In genomic region chr1:170424346-170424745, GRCh38 we compare ENCODE assay signal across 28 cellular contexts.
"Had no signal": no experiment of that assay in that cellular context is flagged by ENCODE, and none has a peak within 500 bp of the region (broad histone marks: within the 10 kb centered on the region; RNA-seq: fewer than 3 reads in every experiment).

No MANE protein-coding gene starts in this region.

- H3K4me1 ChIP-seq: breast epithelium, colonic mucosa, esophagus squamous epithelium, lower lobe of right lung, right lobe of liver, upper lobe of left lung had no signal

- H3K4me3 ChIP-seq: breast epithelium, colonic mucosa, esophagus squamous epithelium, hepatocyte, lower lobe of right lung, right lobe of liver, smooth muscle cell, upper lobe of left lung had no signal

- H3K4me2 ChIP-seq: hepatocyte, smooth muscle cell had no signal

- H3K27ac ChIP-seq: breast epithelium, colonic mucosa, esophagus squamous epithelium, hepatocyte, lower lobe of right lung, right lobe of liver, upper lobe of left lung had no signal

- H3K4me3 Mint-ChIP-seq: activated naive CD8-positive, alpha-beta T cell treated with anti-CD3 and anti-CD28 coated beads for 36 hours; activated T-cell treated with anti-CD3 and anti-CD28 coated beads, Interleukin-2, amount 50 U/mL, for 4 hours; central memory CD8-positive, alpha-beta T cell; immature natural killer cell; naive thymus-derived CD4-positive, alpha-beta T cell; neural crest cell; WTC11 had no signal

- H3K27ac Mint-ChIP-seq: activated naive CD8-positive, alpha-beta T cell treated with anti-CD3 and anti-CD28 coated beads for 36 hours; activated T-helper 2 cell treated with anti-CD3 and anti-CD28 coated beads, Interferon-gamma antibody, Interleukin-2, Interleukin-4, amounts not matched to agents 10 μg/mL and 5 μg/mL and 100 μg/mL, durations not matched to agents 14 hours and 24 hours and 36 hours; immature natural killer cell; naive thymus-derived CD4-positive, alpha-beta T cell; WTC11 had no signal

- H3K4me1 Mint-ChIP-seq: activated naive CD8-positive, alpha-beta T cell treated with anti-CD3 and anti-CD28 coated beads for 36 hours; central memory CD8-positive, alpha-beta T cell; immature natural killer cell; naive thymus-derived CD4-positive, alpha-beta T cell; neural crest cell had no signal

- H3K36me3 Mint-ChIP-seq: activated naive CD8-positive, alpha-beta T cell treated with anti-CD3 and anti-CD28 coated beads for 36 hours; immature natural killer cell; naive thymus-derived CD4-positive, alpha-beta T cell; WTC11 had no signal

- H3K36me3 ChIP-seq: breast epithelium, colonic mucosa, esophagus squamous epithelium, lower lobe of right lung, right lobe of liver, upper lobe of left lung had no signal

- H3K27me3 ChIP-seq: breast epithelium, colonic mucosa, esophagus squamous epithelium, hepatocyte, right lobe of liver, upper lobe of left lung had no signal

- DNase-seq: activated CD4-positive, alpha-beta T cell treated with anti-CD3 and anti-CD28 coated beads, Interleukin-2, amount 50 U/mL, for 4 hours; activated CD8-positive, alpha-beta memory T cell treated with anti-CD3 and anti-CD28 coated beads, Interleukin-2, amount 50 U/mL, for 48 hours; activated naive CD4-positive, alpha-beta T cell treated with Interleukin-2 at 50 U/mL for 16 hours; activated naive CD8-positive, alpha-beta T cell treated with anti-CD3 and anti-CD28 coated beads for 36 hours; activated T-cell treated with anti-CD3 and anti-CD28 coated beads, Interleukin-2, amount 50 U/mL, for 4 hours; amniotic stem cell; colonic mucosa; esophagus squamous epithelium; foreskin melanocyte; glutamatergic neuron; immature natural killer cell; lower lobe of right lung; naive thymus-derived CD4-positive, alpha-beta T cell; occipital lobe; posterior cingulate gyrus; right lobe of liver; stimulated activated CD4-positive, alpha-beta T cell treated with anti-CD3 and anti-CD28 coated beads, Interleukin-15, amount 100 ng/mL, for 24 hours; stimulated activated naive CD4-positive, alpha-beta T cell; T-helper 9 cell; upper lobe of left lung had no signal

- H3K79me2 ChIP-seq: hepatocyte had no signal

- H3K9me3 Mint-ChIP-seq: activated naive CD8-positive, alpha-beta T cell treated with anti-CD3 and anti-CD28 coated beads for 36 hours; activated T-cell treated with anti-CD3 and anti-CD28 coated beads, Interleukin-2, amount 50 U/mL, for 4 hours; activated T-helper 2 cell treated with anti-CD3 and anti-CD28 coated beads, Interferon-gamma antibody, Interleukin-2, Interleukin-4, amounts not matched to agents 10 μg/mL and 5 μg/mL and 100 μg/mL, durations not matched to agents 14 hours and 24 hours and 36 hours; central memory CD8-positive, alpha-beta T cell had no signal

- H3K9me3 ChIP-seq: breast epithelium, colonic mucosa, esophagus squamous epithelium, lower lobe of right lung, right lobe of liver, upper lobe of left lung had no signal

- ATAC-seq: activated T-cell treated with anti-CD3 and anti-CD28 coated beads, Interleukin-2, amount 50 U/mL, for 4 hours; left lobe of liver; lower lobe of right lung; naive thymus-derived CD4-positive, alpha-beta T cell; right lobe of liver; WTC11 had no signal
